In genomic region chr13:43346427-43346826, GRCh38 we compare ENCODE assay signal across 17 cellular contexts.
"Had no signal": no experiment of that assay in that cellular context is flagged by ENCODE, and none has a peak within 500 bp of the region (broad histone marks: within the 10 kb centered on the region; RNA-seq: fewer than 3 reads in every experiment).

No MANE protein-coding gene starts in this region.

- H3K36me3 ChIP-seq: neutrophil, tibial nerve had no signal

- H3K27me3 ChIP-seq: tibial nerve had no signal

- H3K27ac ChIP-seq: neutrophil, tibial nerve had no signal

- DNase-seq: activated CD4-positive, alpha-beta T cell treated with anti-CD3 and anti-CD28 coated beads for 4 hours; activated CD8-positive, alpha-beta T cell treated with anti-CD3 and anti-CD28 coated beads for 36 hours; activated effector memory CD4-positive, alpha-beta T cell treated with anti-CD3 and anti-CD28 coated beads, Interleukin-2, amount 50 U/mL, for 16 hours; activated T-cell treated with anti-CD3 and anti-CD28 coated beads, Interleukin-2, amount 50 U/mL, for 4 hours; amygdala; cerebellar nuclear complex; effector memory CD4-positive, alpha-beta T cell; left colon; mucosa of descending colon; naive thymus-derived CD4-positive, alpha-beta T cell; stimulated activated CD4-positive, alpha-beta T cell treated with anti-CD3 and anti-CD28 coated beads, Interleukin-12 subunit alpha, Interleukin-12 subunit beta, amount 100 ng/mL, for 4 hours; stimulated activated CD4-positive, alpha-beta T cell treated with anti-CD3 and anti-CD28 coated beads, Interleukin-2, amount 100 ng/mL, for 24 hours; stimulated activated naive B cell treated with anti-CD40 and anti-IgM and Interleukin-4, amounts not matched to agents 10 μg/mL and 1 μg/mL and 100 μg/mL, for 72 hours; T-cell; T-helper 9 cell had no signal

- H3K9me3 ChIP-seq: mucosa of descending colon, neutrophil, tibial nerve had no signal

- H3K4me3 ChIP-seq: mucosa of descending colon, tibial nerve had no signal

- H3K4me1 ChIP-seq: tibial nerve had no signal
